In genomic region chr11:45662665-45663485, GRCh38 we compare ENCODE assay signal across 1 cellular context.
TF ChIP-seq lines count a peak whose summit lies in the region.

No MANE protein-coding gene starts in this region.

TF ChIP-seq in GM23338, 12 proteins besides CTCF, POLR2A, EP300 and RAD21 (continued from another document):
- no peak for TF ChIP-seq REST (IDR thresholded peaks at IDR 0.05; ENCODE audit: unreplicated experiment)
- no peak for TF ChIP-seq STAT1 (IDR thresholded peaks at IDR 0.05; ENCODE audit: unreplicated experiment)
- no peak for TF ChIP-seq ZNF331 (CRISPR knock-in tag; IDR thresholded peaks at IDR 0.05; ENCODE audit: low read depth)
- TF ChIP-seq JUNB (IDR thresholded peaks at IDR 0.05; ENCODE audit: unreplicated experiment) = no peak
- TF ChIP-seq ZNF114 (CRISPR knock-in tag; IDR thresholded peaks at IDR 0.05) = no peak
- no peak for TF ChIP-seq ETS1 (IDR thresholded peaks at IDR 0.05)
- TF ChIP-seq POLR2AphosphoS5 (IDR thresholded peaks at IDR 0.05; ENCODE audit: low read depth) = no peak
- TF ChIP-seq NANOG (IDR thresholded peaks at IDR 0.05; ENCODE audit: borderline replicate concordance) = no peak
